Comparison of ENCODE assay signal across 12 cellular contexts in the genomic region with DNA sequence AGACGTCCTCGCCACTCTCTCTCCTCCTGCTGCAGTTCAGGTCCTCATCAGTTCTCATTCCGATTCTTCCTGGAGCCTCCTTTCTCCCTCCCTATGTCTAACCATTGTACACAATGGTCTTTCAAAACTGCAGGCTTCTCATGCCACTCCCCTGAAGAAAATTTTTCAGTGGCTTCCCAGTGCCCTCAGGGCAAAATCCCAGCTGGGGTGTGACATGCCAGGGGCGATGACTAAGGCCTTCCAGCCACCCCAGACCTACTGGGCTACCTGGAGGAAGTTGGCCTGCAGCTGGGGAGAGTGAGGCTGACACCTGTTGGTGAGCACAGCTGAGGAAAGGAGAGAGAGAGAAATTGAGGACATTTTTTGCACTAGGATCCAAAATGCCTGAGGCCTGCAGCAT.
DNase-seq lines count a peak whose midpoint lies in the region; ATAC-seq, FAIRE-seq and TF ChIP-seq lines count a peak whose summit lies in the region.
"Had no signal": no experiment of that assay in that cellular context is flagged by ENCODE, and none has a peak within 500 bp of the region (broad histone marks: within the 10 kb centered on the region; RNA-seq: fewer than 3 reads in every experiment).

No MANE protein-coding gene starts in this region.

- peak overlapping the region; percentile 1; the same call in 1 of the 2 replicates for H3K27ac ChIP-seq in C4-2B
- H3K27ac ChIP-seq in HCT116 (ENCODE audit: low read depth, low read length), result peak overlapping the region; percentile 52
- no peak overlapping the region for H3K27ac ChIP-seq in SJCRH30
- H3K27ac ChIP-seq in HepG2 (ENCODE audit: extremely low read length, insufficient read depth, low read length), result no peak overlapping the region
- H3K27ac ChIP-seq in vagina, result no peak overlapping the region
- no peak overlapping the region for H3K27ac ChIP-seq in brain microvascular endothelial cell

- H3K9ac ChIP-seq in HCT116 (ENCODE audit: low read length) (0 out of 2 replicates have a peak overlapping the region, but pooled peaks have one; percentile 13), HepG2 (ENCODE audit: insufficient read depth, low read depth, low read length) (no peak overlapping the region)

- TF ChIP-seq CTCF in C4-2B (conservative IDR thresholded peaks at IDR 0.05), result peak; percentile 20; the same call in 1 of the 2 replicates
- TF ChIP-seq CTCF in HCT116 (IDR thresholded peaks at IDR 0.05 in 2 of 3, conservative IDR thresholded peaks at IDR 0.05 in 1 of 3; ENCODE audit: borderline replicate concordance in 1 of 3, insufficient read depth in 1 of 3, low read depth in 2 of 3, low read length in 2 of 3), result peak; percentile 54 to 60 (median 58); a peak in 5 of 6 replicates
- TF ChIP-seq CTCF in HepG2 (CRISPR knock-in tag; IDR thresholded peaks at IDR 0.05), result peak; percentile 22
- TF ChIP-seq CTCF in vagina (IDR thresholded peaks at IDR 0.05), result no peak
- TF ChIP-seq CTCF in brain microvascular endothelial cell (IDR thresholded peaks at IDR 0.05; ENCODE audit: low read depth, low read length, missing control alignments), result no peak

- H3K27me3 ChIP-seq in HCT116 (ENCODE audit: insufficient read depth, low read length) (no peaks in the 10 kb centered on the region), SJCRH30 (no peaks in the 10 kb centered on the region), HepG2 (ENCODE audit: control insufficient read depth in 1 of 2, insufficient read depth in 2 of 2, low read length in 2 of 2) (no peaks in the 10 kb centered on the region; a peak in 1 of 5 replicates), vagina (no peaks in the 10 kb centered on the region), brain microvascular endothelial cell (replicated peaks) (no peaks in the 10 kb centered on the region)

- TF ChIP-seq EP300 in HepG2 (IDR thresholded peaks at IDR 0.05; ENCODE audit: low read depth in 2 of 2, low read length in 2 of 2) (no peak), HepG2 (CRISPR knock-in tag; IDR thresholded peaks at IDR 0.05; ENCODE audit: borderline replicate concordance) (no peak)

- TF ChIP-seq POLR2A in HCT116 (IDR thresholded peaks at IDR 0.05; ENCODE audit: borderline replicate concordance, extremely low read depth, insufficient read depth, insufficient read length) (no peak), HepG2 (IDR thresholded peaks at IDR 0.05; ENCODE audit: insufficient read depth in 1 of 2, low read depth in 2 of 2, low read length in 2 of 2) (no peak), vagina (IDR thresholded peaks at IDR 0.05) (no peak)

- in situ Hi-C loops in HepG2 (cut with HindIII; ENCODE audit: extremely low pct_ligation_motif_present, low pct_unique_long_range_greater_than_20kb) (no loop called here), brain microvascular endothelial cell (cut with HindIII; ENCODE audit: low pct_ligation_motif_present, low sequenced_read_pairs) (no loop called here)

- H3K4me1 ChIP-seq in HCT116 (ENCODE audit: control insufficient read depth in 1 of 2, insufficient read depth in 2 of 2, low read length in 2 of 2) (peaks cover 17 to 25% of the 10 kb centered on the region in 2 experiments), SJCRH30 (peaks cover 8% of the 10 kb centered on the region; the same call in 1 of the 2 replicates), HepG2 (ENCODE audit: insufficient read depth, low read length) (no peaks in the 10 kb centered on the region), vagina (no peaks in the 10 kb centered on the region)

- 62% methylated on average over 4 of the region's 4 CpGs for WGBS in HepG2 (ENCODE audit: low lambda C conversion rate)

- H3K4me2 ChIP-seq in HCT116 (ENCODE audit: low read length), result peak overlapping the region; percentile 70
- no peak overlapping the region for H3K4me2 ChIP-seq in HepG2 (ENCODE audit: low read depth, low read length)

- no peak for FAIRE-seq in HepG2 (lab: Jason Lieb, UNC)

- CTCF ChIA-PET in HCT116 (lab: Charles Lee), result interaction anchor here (1.0 kb wide), 1 partner anchor 35 kb away, joined by 3 read pairs; no protein-coding TSS in a partner anchor
- CTCF ChIA-PET in HepG2 (lab: Yijun Ruan, JAX; ENCODE audit: low intra/inter-chr PET ratio, low total read pairs), result no interaction called here

- no peak overlapping the region; a peak in 1 of 4 replicates for H3K4me3 ChIP-seq in HCT116 (replicated peaks in 1 of 2; ENCODE audit: low read depth in 1 of 2, low read length in 2 of 2)
- no peak overlapping the region for H3K4me3 ChIP-seq in SJCRH30
- no peak overlapping the region for H3K4me3 ChIP-seq in HepG2 (replicated peaks in 1 of 3; ENCODE audit: insufficient read depth in 1 of 3, low read depth in 2 of 3, low read length in 3 of 3)
- H3K4me3 ChIP-seq in vagina, result no peak overlapping the region
- H3K4me3 ChIP-seq in brain microvascular endothelial cell (ENCODE audit: low read depth, low read length), result no peak overlapping the region

- DNase-seq in HCT116 (ENCODE audit: low read depth, low spot score) (peak; percentile 75), SJCRH30 (peak; percentile 45 to 52), HepG2 (ENCODE audit: low spot score) (no peak), vagina (ENCODE audit: extremely low spot score in 2 of 2) (no peak), brain microvascular endothelial cell (no peak), MV-4-11 (lab: John Stamatoyannopoulos, UW) (no peak)
- DNase-seq: activated CD4-positive, alpha-beta T cell treated with anti-CD3 and anti-CD28 coated beads, Interleukin-2, amount 50 U/mL, for 48 hours; amygdala; NCI-H2029 treated with DMSO at 0.1 percent for 48 hours had no signal

- no peaks in the 10 kb centered on the region for H3K36me3 ChIP-seq in HCT116 (ENCODE audit: control insufficient read depth in 1 of 2, insufficient read depth in 2 of 2, low read length in 2 of 2)
- no peaks in the 10 kb centered on the region for H3K36me3 ChIP-seq in SJCRH30
- H3K36me3 ChIP-seq in HepG2 (replicated peaks in 1 of 2; ENCODE audit: control insufficient read depth in 1 of 2, insufficient read depth in 2 of 2, low read length in 2 of 2), result no peaks in the 10 kb centered on the region
- no peaks in the 10 kb centered on the region for H3K36me3 ChIP-seq in vagina
- no peaks in the 10 kb centered on the region for H3K36me3 ChIP-seq in brain microvascular endothelial cell (replicated peaks)

- TF ChIP-seq RAD21 in HCT116 (IDR thresholded peaks at IDR 0.05; ENCODE audit: low read depth), result peak; percentile 87
- TF ChIP-seq RAD21 in HepG2 (CRISPR knock-in tag; IDR thresholded peaks at IDR 0.05), result no peak

- RAD21 ChIA-PET in HCT116 (lab: Charles Lee; ENCODE audit: low non-redundant PET in 1 of 2, low total read pairs in 2 of 2, uncharacterized antibody in 2 of 2, unreplicated experiment in 2 of 2), result no interaction called here

- H3K79me2 ChIP-seq in HCT116 (ENCODE audit: insufficient read depth, low read length), result no peaks in the 10 kb centered on the region
- H3K79me2 ChIP-seq in HepG2 (ENCODE audit: insufficient read depth, low read length), result no peaks in the 10 kb centered on the region

- H3K9me3 ChIP-seq in HCT116 (ENCODE audit: control insufficient read depth in 1 of 2, insufficient read depth in 1 of 2, low read depth in 1 of 2, low read length in 2 of 2), result no peaks in the 10 kb centered on the region
- H3K9me3 ChIP-seq in SJCRH30 (replicated peaks), result no peaks in the 10 kb centered on the region
- H3K9me3 ChIP-seq in HepG2 (ENCODE audit: low read length), result no peaks in the 10 kb centered on the region
- H3K9me3 ChIP-seq in vagina, result no peaks in the 10 kb centered on the region

- H2AFZ ChIP-seq in HCT116 (ENCODE audit: low read depth, low read length, poor library complexity, severe bottlenecking), result peak overlapping the region; percentile 69
- no peak overlapping the region for H2AFZ ChIP-seq in HepG2 (ENCODE audit: low read length)

- BruUV-seq in HCT116 (replicated peaks; lab: Mats Ljungman, UMichigan), result no TSS peak
- BruUV-seq in HepG2 (replicated peaks; lab: Mats Ljungman, UMichigan), result no TSS peak

- POLR2A ChIA-PET in HCT116 (lab: Charles Lee), result no interaction called here
- POLR2A ChIA-PET in HepG2 (lab: Yijun Ruan, JAX), result no interaction called here

- H4K20me1 ChIP-seq in HCT116 (ENCODE audit: insufficient read depth), result no peaks in the 10 kb centered on the region
- no peaks in the 10 kb centered on the region for H4K20me1 ChIP-seq in HepG2 (ENCODE audit: insufficient read depth, low read length)

- intact Hi-C loops in HCT116 (cut with micrococcal nuclease), result loop anchor here (1.0 to 5.0 kb wide), 2 partner anchors 38 to 487 kb away; a partner anchor contains a TSS
- intact Hi-C loops in HepG2 (cut with micrococcal nuclease; ENCODE audit: unreplicated experiment), result no loop called here
- intact Hi-C loops in vagina (cut with DNase I), result no loop called here

- H3K9me2 ChIP-seq in HCT116 (ENCODE audit: insufficient read depth), result no peaks in the 10 kb centered on the region

- ATAC-seq in HCT116 (peak; percentile 97), HepG2 (peak; percentile 59; the same call in 2 of the 3 replicates), HG02884 (IDR thresholded peaks at IDR 0.05; ENCODE audit: unreplicated experiment) (no peak)
- ATAC-seq: SK-N-SH treated with all-trans-retinoic acid at 6 μM for 48 hours had no signal

TF ChIP-seq in HCT116, 20 proteins besides CTCF, POLR2A, EP300 and RAD21 (continues in another document):
- TF ChIP-seq SRF (IDR thresholded peaks at IDR 0.05; ENCODE audit: low read depth) (no peak), SIN3A (IDR thresholded peaks at IDR 0.05; ENCODE audit: low read depth) (no peak), CEBPB (IDR thresholded peaks at IDR 0.05; ENCODE audit: low read depth) (no peak), JUND (IDR thresholded peaks at IDR 0.05) (peak; percentile 76)
- TF ChIP-seq, protein P1, sequence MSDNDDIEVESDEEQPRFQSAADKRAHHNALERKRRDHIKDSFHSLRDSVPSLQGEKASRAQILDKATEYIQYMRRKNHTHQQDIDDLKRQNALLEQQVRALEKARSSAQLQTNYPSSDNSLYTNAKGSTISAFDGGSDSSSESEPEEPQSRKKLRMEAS (IDR thresholded peaks at IDR 0.05), result peak; percentile 79

TF ChIP-seq in HepG2, 621 proteins besides CTCF, POLR2A, EP300 and RAD21:
- TF ChIP-seq MEF2D (CRISPR knock-in tag; IDR thresholded peaks at IDR 0.05) (no peak), STAG1 (CRISPR knock-in tag; IDR thresholded peaks at IDR 0.05) (peak; percentile 24; the same call in 1 of the 2 replicates)

Comparison
In these comparisons a context has a peak if more than half of its experiments do, and no peak if none do; other contexts are left out.
1. H3K27ac ChIP-seq: peak in C4-2B (single experiment) and HCT116 (single experiment); none in SJCRH30 (single experiment), HepG2 (single experiment), vagina (single experiment) and brain microvascular endothelial cell (single experiment).
2. CTCF ChIP-seq: peak in C4-2B (single experiment), HCT116 (3 of 3) and HepG2 (single experiment); none in vagina (0 of 3) and brain microvascular endothelial cell (single experiment).
3. DNase-seq: peak in HCT116 (single experiment) and SJCRH30 (2 of 2); none in HepG2 (single experiment), vagina (0 of 2), brain microvascular endothelial cell (single experiment) and MV-4-11 (single experiment).